In genomic region chr9:124754289-124754688, GRCh38 we compare ENCODE assay signal across 9 cellular contexts. TPM values are rescaled to one million over a fixed set of nuclear protein-coding genes. Genes with fewer than 3 reads are reported as not detected.
DNase-seq lines count a peak whose midpoint lies in the region; ATAC-seq and TF ChIP-seq lines count a peak whose summit lies in the region.
"Had no signal": no experiment of that assay in that cellular context is flagged by ENCODE, and none has a peak within 500 bp of the region (broad histone marks: within the 10 kb centered on the region; RNA-seq: fewer than 3 reads in every experiment).

No MANE protein-coding gene starts in this region.

- H3K27me3 ChIP-seq in BE2C (peaks cover 47% of the 10 kb centered on the region), kidney epithelial cell (ENCODE audit: control insufficient read depth, insufficient read depth, low read length) (no peaks in the 10 kb centered on the region)

- TF ChIP-seq CTCF in BE2C (IDR thresholded peaks at IDR 0.05; ENCODE audit: low read depth, low read length) (peak; percentile 75), HFF-Myc (IDR thresholded peaks at IDR 0.05; ENCODE audit: low read depth, low read length, missing control alignments) (peak; percentile 54), WI38 (IDR thresholded peaks at IDR 0.05; ENCODE audit: low read depth, low read length) (peak; percentile 42), kidney epithelial cell (IDR thresholded peaks at IDR 0.05; ENCODE audit: insufficient read depth, low read length, poor library complexity, severe bottlenecking) (peak; percentile 46)

- peak; percentile 17 for DNase-seq in BE2C
- DNase-seq in HFF-Myc (ENCODE audit: extremely low read depth, low read depth) = no peak
- no peak for DNase-seq in kidney epithelial cell (ENCODE audit: low read depth)
- DNase-seq in amygdala (lab: John Stamatoyannopoulos, UW) = no peak
- no peak for DNase-seq in activated T-cell treated with anti-CD3 and anti-CD28 coated beads, Interleukin-2, amount 50 U/mL, for 48 hours
- DNase-seq in Right ventricle myocardium superior = no peak
- DNase-seq: effector memory CD4-positive, alpha-beta T cell had no signal

- intact Hi-C loops in Right ventricle myocardium superior (cut with DNase I) = no loop called here

- H3K9me3 ChIP-seq in BE2C = no peaks in the 10 kb centered on the region

- H3K4me3 ChIP-seq in BE2C (ENCODE audit: low read depth, low read length) = no peak overlapping the region
- no peak overlapping the region for H3K4me3 ChIP-seq in HFF-Myc (replicated peaks; ENCODE audit: low read depth, low read length)
- no peak overlapping the region for H3K4me3 ChIP-seq in WI38 (ENCODE audit: low read depth, low read length)
- no peak overlapping the region for H3K4me3 ChIP-seq in kidney epithelial cell (ENCODE audit: low read depth, low read length)

- ATAC-seq in HG03108 (IDR thresholded peaks at IDR 0.05; ENCODE audit: unreplicated experiment) (no peak), Right ventricle myocardium superior (ENCODE audit: poor library complexity) (no peak)

- no peaks in the 10 kb centered on the region for H3K4me1 ChIP-seq in BE2C

- H3K36me3 ChIP-seq in BE2C (no peaks in the 10 kb centered on the region), kidney epithelial cell (ENCODE audit: control insufficient read depth, insufficient read depth, low read length) (no peaks in the 10 kb centered on the region)

RNA-seq across cellular contexts. Expression of gene NR6A1, which starts 16.8 kb away (rescaled TPM):
- 0.23 TPM for polyA plus RNA-seq in BE2C (2012; ENCODE audit: insufficient read depth, insufficient read length, low read depth)
- 0.92 and 2.2 TPM in 2 replicates for total RNA-seq in kidney epithelial cell
- 1.4 TPM for total RNA-seq in Right ventricle myocardium superior

RNA-seq across cellular contexts. Expression of gene OLFML2A, which starts 22.6 kb away (rescaled TPM):
- polyA plus RNA-seq in BE2C (2012; ENCODE audit: insufficient read depth, insufficient read length, low read depth) = 0.09 TPM
- total RNA-seq in kidney epithelial cell (7.0 and 16.4 TPM in 2 replicates), Right ventricle myocardium superior (27.5 TPM)
